21 cellular contexts compared by ENCODE assay signal in genomic region chr2:205119141-205119540, GRCh38.
"Had no signal": no experiment of that assay in that cellular context is flagged by ENCODE, and none has a peak within 500 bp of the region (broad histone marks: within the 10 kb centered on the region; RNA-seq: fewer than 3 reads in every experiment).

No MANE protein-coding gene starts in this region.

- ATAC-seq: activated CD8-positive, alpha-beta T cell treated with anti-CD3 and anti-CD28 coated beads, Interleukin-2, amount 10 ng/mL, durations not matched to agents 7 days and 5 days; T-helper 17 cell; WTC11 had no signal

- H3K36me3 Mint-ChIP-seq: activated naive CD4-positive, alpha-beta T cell treated with anti-CD3 and anti-CD28 coated beads, Interleukin-2, amount 50 U/mL, for 24 hours; WTC11 had no signal

- DNase-seq: activated CD4-positive, alpha-beta T cell treated with anti-CD3 and anti-CD28 coated beads for 48 hours; activated CD4-positive, alpha-beta T cell treated with anti-CD3 and anti-CD28 coated beads, Interleukin-2, amount 50 U/mL, for 4 hours; activated CD4-positive, CD25-positive, alpha-beta regulatory T cell treated with anti-CD3 and anti-CD28 coated beads, Interleukin-2, amount 50 U/mL, for 72 hours; activated CD8-positive, alpha-beta memory T cell treated with anti-CD3 and anti-CD28 coated beads, Interleukin-2, amount 50 U/mL, for 48 hours; activated CD8-positive, alpha-beta T cell treated with anti-CD3 and anti-CD28 coated beads, Interleukin-2, amount 10 ng/mL, durations not matched to agents 7 days and 5 days; activated naive CD4-positive, alpha-beta T cell; activated T-cell treated with anti-CD3 and anti-CD28 coated beads, Interleukin-2, amount 50 U/mL, for 1 hour; aorta; Kasumi-1; KBM-7; NCI-H1105 treated with DMSO at 0.1 percent for 48 hours; NCI-H1436 treated with DMSO at 0.1 percent for 48 hours; NCI-H187; NCI-H2081; NCI-H510A treated with DMSO at 0.1 percent for 48 hours; PC-9; SIG-M5; T-helper 17 cell; T-helper 9 cell had no signal

- H3K4me3 ChIP-seq: PC-9 had no signal

- H3K27me3 Mint-ChIP-seq: activated naive CD4-positive, alpha-beta T cell treated with anti-CD3 and anti-CD28 coated beads, Interleukin-2, amount 50 U/mL, for 24 hours; T-helper 17 cell had no signal

- H3K27ac Mint-ChIP-seq: activated CD8-positive, alpha-beta T cell treated with anti-CD3 and anti-CD28 coated beads, Interleukin-2, amount 10 ng/mL, durations not matched to agents 7 days and 5 days; activated naive CD4-positive, alpha-beta T cell treated with anti-CD3 and anti-CD28 coated beads, Interleukin-2, amount 50 U/mL, for 24 hours; T-helper 17 cell; WTC11 had no signal

- H3K4me3 Mint-ChIP-seq: activated CD8-positive, alpha-beta T cell treated with anti-CD3 and anti-CD28 coated beads, Interleukin-2, amount 10 ng/mL, durations not matched to agents 7 days and 5 days; activated naive CD4-positive, alpha-beta T cell treated with anti-CD3 and anti-CD28 coated beads, Interleukin-2, amount 50 U/mL, for 24 hours; T-helper 17 cell; WTC11 had no signal

- H3K27ac ChIP-seq: PC-9 had no signal

- H3K4me2 ChIP-seq: PC-9 had no signal

- H2AFZ ChIP-seq: PC-9 had no signal
